Comparison of ENCODE assay signal across 14 cellular contexts in genomic region chr11:117928818-117929567, GRCh38. TPM values are rescaled to one million over a fixed set of nuclear protein-coding genes. Genes with fewer than 3 reads are reported as not detected.
DNase-seq lines count a peak whose midpoint lies in the region; ATAC-seq, FAIRE-seq and TF ChIP-seq lines count a peak whose summit lies in the region.
"Had no signal": no experiment of that assay in that cellular context is flagged by ENCODE, and none has a peak within 500 bp of the region (broad histone marks: within the 10 kb centered on the region; RNA-seq: fewer than 3 reads in every experiment).

Gene TMPRSS13 (minus strand): TSS chr11:117929402. CDS start chr11:117929307, 95 bp downstream.

- no peaks in the 10 kb centered on the region for H3K9me3 Mint-ChIP-seq in CD4-positive, CD25-positive, alpha-beta regulatory T cell
- H3K9me3 Mint-ChIP-seq in astrocyte (ENCODE audit: unreplicated experiment) (no peaks in the 10 kb centered on the region), mesothelial cell of epicardium (no peaks in the 10 kb centered on the region)

- no peak within 1 kb of the TSS for H3K9ac ChIP-seq in astrocyte (ENCODE audit: low read length)

- no peak for TF ChIP-seq CTCF in astrocyte (IDR thresholded peaks at IDR 0.05; ENCODE audit: insufficient read depth, low read depth, low read length)
- no peak for TF ChIP-seq CTCF in mesothelial cell of epicardium (IDR thresholded peaks at IDR 0.05; ENCODE audit: unreplicated experiment)

- H2AFZ ChIP-seq in astrocyte (ENCODE audit: low read depth, low read length): no peak within 1 kb of the TSS

- H3K36me3 ChIP-seq in CD4-positive, CD25-positive, alpha-beta regulatory T cell (ENCODE audit: control insufficient read depth, insufficient read depth, low read length): no peaks in the 10 kb centered on the region
- no peaks in the 10 kb centered on the region for H3K36me3 ChIP-seq in astrocyte (ENCODE audit: insufficient read depth, low read length)
- H3K36me3 ChIP-seq: brain microvascular endothelial cell had no signal

- H3K4me3 ChIP-seq in CD4-positive, CD25-positive, alpha-beta regulatory T cell (ENCODE audit: low read depth, low read length): no peak within 1 kb of the TSS
- no peak within 1 kb of the TSS for H3K4me3 ChIP-seq in astrocyte (ENCODE audit: insufficient read depth, low read depth, low read length)

- H3K27me3 ChIP-seq in CD4-positive, CD25-positive, alpha-beta regulatory T cell (ENCODE audit: control insufficient read depth, insufficient read depth, low read length): no peaks in the 10 kb centered on the region
- H3K27me3 ChIP-seq in astrocyte (ENCODE audit: insufficient read depth, low read length): peaks cover 18% of the 10 kb centered on the region
- H3K27me3 ChIP-seq: brain microvascular endothelial cell had no signal

- H3K36me3 Mint-ChIP-seq in CD4-positive, CD25-positive, alpha-beta regulatory T cell: no peaks in the 10 kb centered on the region
- no peaks in the 10 kb centered on the region for H3K36me3 Mint-ChIP-seq in astrocyte (ENCODE audit: low read depth, unreplicated experiment)
- no peaks in the 10 kb centered on the region for H3K36me3 Mint-ChIP-seq in mesothelial cell of epicardium

- no peaks in the 10 kb centered on the region for H3K27me3 Mint-ChIP-seq in CD4-positive, CD25-positive, alpha-beta regulatory T cell
- H3K27me3 Mint-ChIP-seq in astrocyte (ENCODE audit: low read depth, unreplicated experiment) (peaks cover 63% of the 10 kb centered on the region), mesothelial cell of epicardium (ENCODE audit: low read depth) (no peaks in the 10 kb centered on the region)

- no peaks in the 10 kb centered on the region for H3K79me2 ChIP-seq in astrocyte (ENCODE audit: insufficient read depth, low read length)

- H3K27ac ChIP-seq in CD4-positive, CD25-positive, alpha-beta regulatory T cell (ENCODE audit: insufficient read depth, low read length, poor library complexity, severe bottlenecking): no peak within 1 kb of the TSS
- no peak within 1 kb of the TSS for H3K27ac ChIP-seq in astrocyte (ENCODE audit: low read depth, low read length)
- H3K27ac ChIP-seq: brain microvascular endothelial cell had no signal

- H4K20me1 ChIP-seq in astrocyte (ENCODE audit: insufficient read depth, low read length): no peaks in the 10 kb centered on the region

- H3K4me1 ChIP-seq in CD4-positive, CD25-positive, alpha-beta regulatory T cell (ENCODE audit: control insufficient read depth, insufficient read depth, low read length, poor library complexity, severe bottlenecking): peaks cover 26% of the 10 kb centered on the region
- H3K4me1 ChIP-seq in astrocyte (ENCODE audit: insufficient read depth, low read length): no peaks in the 10 kb centered on the region

- H3K9me3 ChIP-seq in CD4-positive, CD25-positive, alpha-beta regulatory T cell (ENCODE audit: control insufficient read depth in 2 of 2, low read length in 2 of 2): no peaks in the 10 kb centered on the region
- H3K9me3 ChIP-seq in astrocyte (ENCODE audit: insufficient read depth, low read depth, low read length): no peaks in the 10 kb centered on the region

- no peak within 1 kb of the TSS for H3K4me2 ChIP-seq in astrocyte (ENCODE audit: low read length)

- no peak for ATAC-seq in CD4-positive, CD25-positive, alpha-beta regulatory T cell (ENCODE audit: low read depth in 2 of 2)

- H3K4me3 Mint-ChIP-seq in CD4-positive, CD25-positive, alpha-beta regulatory T cell: peak within 1 kb of the TSS in 3 of 4 donors; percentile 14 to 64 (median 22)
- peak within 1 kb of the TSS; percentile 30 for H3K4me3 Mint-ChIP-seq in astrocyte (ENCODE audit: unreplicated experiment)
- H3K4me3 Mint-ChIP-seq in mesothelial cell of epicardium: peak within 1 kb of the TSS; percentile 61

- H3K27ac Mint-ChIP-seq in CD4-positive, CD25-positive, alpha-beta regulatory T cell: peak within 1 kb of the TSS; percentile 53 to 91 (median 89)
- H3K27ac Mint-ChIP-seq in astrocyte (ENCODE audit: unreplicated experiment): no peak within 1 kb of the TSS
- H3K27ac Mint-ChIP-seq in mesothelial cell of epicardium: peak within 1 kb of the TSS; percentile 92

- H3K4me1 Mint-ChIP-seq in CD4-positive, CD25-positive, alpha-beta regulatory T cell: peaks cover 13 to 53% (median 27%) of the 10 kb centered on the region in 4 donors
- peaks cover 12% of the 10 kb centered on the region for H3K4me1 Mint-ChIP-seq in astrocyte (ENCODE audit: low read depth, unreplicated experiment)
- H3K4me1 Mint-ChIP-seq in mesothelial cell of epicardium: peaks cover 57% of the 10 kb centered on the region

- no peak for FAIRE-seq in astrocyte (lab: Jason Lieb, UNC)
- FAIRE-seq: D721Med had no signal

- DNase-seq in CD4-positive, CD25-positive, alpha-beta regulatory T cell: no peak
- DNase-seq in HPDE6-E6E7 (ENCODE audit: extremely low spot score) (peak; percentile 70), astrocyte (ENCODE audit: low read depth) (no peak), mesothelial cell of epicardium (ENCODE audit: low spot score in 2 of 2, unreplicated experiment in 2 of 2) (peak in 1 of 2 experiments; percentile 62), RKO (ENCODE audit: low spot score) (no peak), globus pallidus (ENCODE audit: low spot score) (no peak), NOMO-1 treated with DMSO at 0.1 percent for 48 hours (lab: John Stamatoyannopoulos, UW; ENCODE audit: unreplicated experiment) (no peak)
- no peak for DNase-seq in stimulated activated CD4-positive, alpha-beta T cell treated with anti-CD3 and anti-CD28 coated beads, Interleukin-2, amount 100 ng/mL, for 48 hours
- DNase-seq: brain microvascular endothelial cell, GOT3, NCI-H524 had no signal

RNA-seq across cellular contexts. Expression of gene TMPRSS13, which starts in this region (rescaled TPM):
- total RNA-seq in CD4-positive, CD25-positive, alpha-beta regulatory T cell: 3.4 TPM
- polyA plus RNA-seq in CD4-positive, CD25-positive, alpha-beta regulatory T cell: 1 to 10 TPM in 2 of 4 donors, under 1 TPM in 2; 0.57 to 1.4 (median 1.1) TPM
- total RNA-seq in astrocyte (0.10 and 0.66 TPM in 2 replicates), mesothelial cell of epicardium (10.4 to 11.3 TPM (median 10.9 TPM) in 3 replicates)
- total RNA-seq: HT1080, osteoblast had no signal
